2 cellular contexts compared by ENCODE assay signal in the genomic region with DNA sequence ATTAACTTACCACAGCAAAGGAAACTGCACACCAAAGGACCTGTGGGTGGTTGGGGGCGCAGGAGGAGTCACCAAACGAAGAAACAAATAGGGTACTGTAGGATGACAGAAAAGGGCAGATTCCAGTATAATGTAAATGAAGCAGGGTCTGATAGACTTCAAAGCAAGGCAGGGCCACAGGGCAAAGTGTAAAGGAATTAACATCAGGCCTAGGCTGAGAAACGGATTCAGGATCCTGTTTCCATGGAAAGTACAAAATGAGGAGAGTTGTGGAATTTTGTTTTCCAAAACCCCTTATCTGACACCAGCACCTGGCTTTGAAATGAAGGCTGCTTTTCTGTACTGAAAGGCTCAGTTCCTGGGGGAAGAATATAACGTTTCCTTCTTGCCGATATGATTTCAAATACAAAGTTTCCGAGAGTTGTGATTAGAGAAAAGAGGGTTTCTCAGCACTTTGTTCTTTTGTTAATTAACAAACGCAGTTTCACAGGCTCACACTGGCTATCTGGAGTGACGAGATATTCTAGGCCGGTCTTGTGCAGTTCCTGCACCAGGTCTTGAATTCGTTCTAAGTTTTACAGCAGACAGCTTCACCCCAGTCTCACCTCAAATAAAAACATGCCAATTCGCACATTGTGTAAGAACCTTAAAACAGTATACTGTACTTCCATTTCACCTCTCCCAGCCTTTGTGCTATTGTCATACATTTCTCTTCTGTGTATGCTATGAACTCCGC.
TF ChIP-seq lines count a peak whose summit lies in the region.

No MANE protein-coding gene starts in this region.

TF ChIP-seq in K562, 482 proteins besides CTCF, POLR2A, EP300 and RAD21:
- TF ChIP-seq YY1 (IDR thresholded peaks at IDR 0.05; ENCODE audit: borderline replicate concordance in 1 of 3, control insufficient read depth in 1 of 3, extremely low read depth in 1 of 3, insufficient read depth in 3 of 3, insufficient read length in 1 of 3, insufficient replicate concordance in 2 of 3, low read depth in 1 of 3, low read length in 2 of 3) (no peak), MED1 (CRISPR knock-in tag; IDR thresholded peaks at IDR 0.05; ENCODE audit: borderline replicate concordance) (no peak), EWSR1 (IDR thresholded peaks at IDR 0.05; ENCODE audit: borderline replicate concordance, low read depth, partially characterized antibody) (no peak), CBFA2T3 (IDR thresholded peaks at IDR 0.05) (peak; percentile 26; the same call in 1 of the 2 replicates), MEIS2 (IDR thresholded peaks at IDR 0.05; ENCODE audit: partially characterized antibody) (no peak), ZNF717 (CRISPR knock-in tag; IDR thresholded peaks at IDR 0.05) (no peak), GABPB2 (CRISPR knock-in tag; conservative IDR thresholded peaks at IDR 0.05) (no peak), ARID1B (IDR thresholded peaks at IDR 0.05) (peak; percentile 43; the same call in 1 of the 2 replicates), EGR1 (conservative IDR thresholded peaks at IDR 0.05) (no peak), TAL1 (IDR thresholded peaks at IDR 0.05) (peak; percentile 34; the same call in 1 of the 2 replicates)
- TF ChIP-seq, protein P1, sequence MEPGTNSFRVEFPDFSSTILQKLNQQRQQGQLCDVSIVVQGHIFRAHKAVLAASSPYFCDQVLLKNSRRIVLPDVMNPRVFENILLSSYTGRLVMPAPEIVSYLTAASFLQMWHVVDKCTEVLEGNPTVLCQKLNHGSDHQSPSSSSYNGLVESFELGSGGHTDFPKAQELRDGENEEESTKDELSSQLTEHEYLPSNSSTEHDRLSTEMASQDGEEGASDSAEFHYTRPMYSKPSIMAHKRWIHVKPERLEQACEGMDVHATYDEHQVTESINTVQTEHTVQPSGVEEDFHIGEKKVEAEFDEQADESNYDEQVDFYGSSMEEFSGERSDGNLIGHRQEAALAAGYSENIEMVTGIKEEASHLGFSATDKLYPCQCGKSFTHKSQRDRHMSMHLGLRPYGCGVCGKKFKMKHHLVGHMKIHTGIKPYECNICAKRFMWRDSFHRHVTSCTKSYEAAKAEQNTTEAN (CRISPR knock-in tag; IDR thresholded peaks at IDR 0.05) = no peak

TF ChIP-seq in WTC11, 78 proteins besides CTCF, POLR2A, EP300 and RAD21:
- TF ChIP-seq, protein P2, sequence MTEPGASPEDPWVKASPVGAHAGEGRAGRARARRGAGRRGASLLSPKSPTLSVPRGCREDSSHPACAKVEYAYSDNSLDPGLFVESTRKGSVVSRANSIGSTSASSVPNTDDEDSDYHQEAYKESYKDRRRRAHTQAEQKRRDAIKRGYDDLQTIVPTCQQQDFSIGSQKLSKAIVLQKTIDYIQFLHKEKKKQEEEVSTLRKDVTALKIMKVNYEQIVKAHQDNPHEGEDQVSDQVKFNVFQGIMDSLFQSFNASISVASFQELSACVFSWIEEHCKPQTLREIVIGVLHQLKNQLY (CRISPR knock-in tag; IDR thresholded peaks at IDR 0.05) = no peak
- TF ChIP-seq GTF2I (CRISPR knock-in tag; conservative IDR thresholded peaks at IDR 0.05) (no peak), SMAD4 (CRISPR knock-in tag; IDR thresholded peaks at IDR 0.05) (no peak), JUN (CRISPR knock-in tag; IDR thresholded peaks at IDR 0.05) (no peak), TP53 (CRISPR knock-in tag; IDR thresholded peaks at IDR 0.05) (no peak), RELA (CRISPR knock-in tag; IDR thresholded peaks at IDR 0.05; ENCODE audit: borderline replicate concordance) (no peak), PRRX2 (CRISPR knock-in tag; IDR thresholded peaks at IDR 0.05) (no peak), EMX1 (CRISPR knock-in tag; IDR thresholded peaks at IDR 0.05) (no peak), TEAD1 (CRISPR knock-in tag; IDR thresholded peaks at IDR 0.05) (no peak)
- TF ChIP-seq, protein P3, sequence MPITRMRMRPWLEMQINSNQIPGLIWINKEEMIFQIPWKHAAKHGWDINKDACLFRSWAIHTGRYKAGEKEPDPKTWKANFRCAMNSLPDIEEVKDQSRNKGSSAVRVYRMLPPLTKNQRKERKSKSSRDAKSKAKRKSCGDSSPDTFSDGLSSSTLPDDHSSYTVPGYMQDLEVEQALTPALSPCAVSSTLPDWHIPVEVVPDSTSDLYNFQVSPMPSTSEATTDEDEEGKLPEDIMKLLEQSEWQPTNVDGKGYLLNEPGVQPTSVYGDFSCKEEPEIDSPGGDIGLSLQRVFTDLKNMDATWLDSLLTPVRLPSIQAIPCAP (CRISPR knock-in tag; IDR thresholded peaks at IDR 0.05) = no peak
- TF ChIP-seq, protein P4, sequence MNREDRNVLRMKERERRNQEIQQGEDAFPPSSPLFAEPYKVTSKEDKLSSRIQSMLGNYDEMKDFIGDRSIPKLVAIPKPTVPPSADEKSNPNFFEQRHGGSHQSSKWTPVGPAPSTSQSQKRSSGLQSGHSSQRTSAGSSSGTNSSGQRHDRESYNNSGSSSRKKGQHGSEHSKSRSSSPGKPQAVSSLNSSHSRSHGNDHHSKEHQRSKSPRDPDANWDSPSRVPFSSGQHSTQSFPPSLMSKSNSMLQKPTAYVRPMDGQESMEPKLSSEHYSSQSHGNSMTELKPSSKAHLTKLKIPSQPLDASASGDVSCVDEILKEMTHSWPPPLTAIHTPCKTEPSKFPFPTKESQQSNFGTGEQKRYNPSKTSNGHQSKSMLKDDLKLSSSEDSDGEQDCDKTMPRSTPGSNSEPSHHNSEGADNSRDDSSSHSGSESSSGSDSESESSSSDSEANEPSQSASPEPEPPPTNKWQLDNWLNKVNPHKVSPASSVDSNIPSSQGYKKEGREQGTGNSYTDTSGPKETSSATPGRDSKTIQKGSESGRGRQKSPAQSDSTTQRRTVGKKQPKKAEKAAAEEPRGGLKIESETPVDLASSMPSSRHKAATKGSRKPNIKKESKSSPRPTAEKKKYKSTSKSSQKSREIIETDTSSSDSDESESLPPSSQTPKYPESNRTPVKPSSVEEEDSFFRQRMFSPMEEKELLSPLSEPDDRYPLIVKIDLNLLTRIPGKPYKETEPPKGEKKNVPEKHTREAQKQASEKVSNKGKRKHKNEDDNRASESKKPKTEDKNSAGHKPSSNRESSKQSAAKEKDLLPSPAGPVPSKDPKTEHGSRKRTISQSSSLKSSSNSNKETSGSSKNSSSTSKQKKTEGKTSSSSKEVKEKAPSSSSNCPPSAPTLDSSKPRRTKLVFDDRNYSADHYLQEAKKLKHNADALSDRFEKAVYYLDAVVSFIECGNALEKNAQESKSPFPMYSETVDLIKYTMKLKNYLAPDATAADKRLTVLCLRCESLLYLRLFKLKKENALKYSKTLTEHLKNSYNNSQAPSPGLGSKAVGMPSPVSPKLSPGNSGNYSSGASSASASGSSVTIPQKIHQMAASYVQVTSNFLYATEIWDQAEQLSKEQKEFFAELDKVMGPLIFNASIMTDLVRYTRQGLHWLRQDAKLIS (CRISPR knock-in tag; IDR thresholded peaks at IDR 0.05; ENCODE audit: borderline replicate concordance) = no peak
- TF ChIP-seq, protein P5, sequence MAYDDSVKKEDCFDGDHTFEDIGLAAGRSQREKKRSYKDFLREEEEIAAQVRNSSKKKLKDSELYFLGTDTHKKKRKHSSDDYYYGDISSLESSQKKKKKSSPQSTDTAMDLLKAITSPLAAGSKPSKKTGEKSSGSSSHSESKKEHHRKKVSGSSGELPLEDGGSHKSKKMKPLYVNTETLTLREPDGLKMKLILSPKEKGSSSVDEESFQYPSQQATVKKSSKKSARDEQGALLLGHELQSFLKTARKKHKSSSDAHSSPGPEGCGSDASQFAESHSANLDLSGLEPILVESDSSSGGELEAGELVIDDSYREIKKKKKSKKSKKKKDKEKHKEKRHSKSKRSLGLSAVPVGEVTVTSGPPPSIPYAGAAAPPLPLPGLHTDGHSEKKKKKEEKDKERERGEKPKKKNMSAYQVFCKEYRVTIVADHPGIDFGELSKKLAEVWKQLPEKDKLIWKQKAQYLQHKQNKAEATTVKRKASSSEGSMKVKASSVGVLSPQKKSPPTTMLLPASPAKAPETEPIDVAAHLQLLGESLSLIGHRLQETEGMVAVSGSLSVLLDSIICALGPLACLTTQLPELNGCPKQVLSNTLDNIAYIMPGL (CRISPR knock-in tag; IDR thresholded peaks at IDR 0.05) = no peak
